1 cellular context compared by ENCODE assay signal in the genomic region with DNA sequence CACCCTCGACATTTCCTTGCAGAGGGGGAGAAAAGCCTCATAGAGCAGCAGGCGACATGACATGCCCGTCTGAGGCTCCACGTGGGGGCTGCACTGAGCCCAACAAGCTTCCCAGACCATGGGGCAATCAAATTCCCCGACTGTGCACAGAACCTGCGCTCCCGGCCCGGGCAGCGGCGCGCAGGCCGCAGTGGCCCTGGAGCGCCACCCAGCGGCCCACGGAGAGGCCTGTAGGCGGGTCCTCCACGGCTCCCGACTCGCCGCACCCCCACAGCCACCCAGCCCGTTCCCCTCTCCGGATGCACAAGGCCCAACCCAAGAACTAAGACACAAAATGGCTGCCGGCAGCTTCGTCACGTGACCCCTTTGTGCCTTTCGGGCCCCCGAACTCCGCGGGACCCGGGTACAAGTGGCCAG.
TF ChIP-seq lines count a peak whose summit lies in the region.

No MANE protein-coding gene starts in this region.

TF ChIP-seq in K562, 482 proteins besides CTCF, POLR2A, EP300 and RAD21 (continued from another document and continues in another):
- TF ChIP-seq ZBTB7A (IDR thresholded peaks at IDR 0.05; ENCODE audit: borderline replicate concordance, control insufficient read depth, low read depth, low read length) (peak; percentile 64), CHD4 (IDR thresholded peaks at IDR 0.05; ENCODE audit: insufficient read depth, insufficient replicate concordance, low read depth, low read length, poor library complexity, severe bottlenecking) (no peak), PCBP2 (IDR thresholded peaks at IDR 0.05; ENCODE audit: low read depth, low read length, poor library complexity, severe bottlenecking) (no peak), GTF2E2 (tag; IDR thresholded peaks at IDR 0.05) (no peak), SFPQ (IDR thresholded peaks at IDR 0.05; ENCODE audit: low read depth, low read length) (no peak), ESRRA (IDR thresholded peaks at IDR 0.05; ENCODE audit: borderline replicate concordance, low read depth) (peak; percentile 26; the same call in 1 of the 2 replicates), ZNF217 (CRISPR knock-in tag; IDR thresholded peaks at IDR 0.05) (no peak), SRSF1 (IDR thresholded peaks at IDR 0.05; ENCODE audit: low read depth, low read length) (no peak), HDGF (IDR thresholded peaks at IDR 0.05) (no peak), ZBTB1 (CRISPR knock-in tag; IDR thresholded peaks at IDR 0.05; ENCODE audit: borderline replicate concordance, low read depth) (no peak), IFI16 (CRISPR knock-in tag; IDR thresholded peaks at IDR 0.05) (no peak), ZNF584 (CRISPR knock-in tag; IDR thresholded peaks at IDR 0.05; ENCODE audit: low read depth) (no peak), MAZ (CRISPR knock-in tag; conservative IDR thresholded peaks at IDR 0.05 in 1 of 2, IDR thresholded peaks at IDR 0.05 in 1 of 2) (peak; percentile 71 to 84; a peak in 3 of 4 replicates), POLR3A (IDR thresholded peaks at IDR 0.05; ENCODE audit: borderline replicate concordance, extremely low read depth, insufficient read depth, insufficient read length) (no peak), ZNF23 (CRISPR knock-in tag; IDR thresholded peaks at IDR 0.05) (no peak), SREBF1 (IDR thresholded peaks at IDR 0.05; ENCODE audit: borderline replicate concordance, low read depth, low read length) (no peak), SIN3A (IDR thresholded peaks at IDR 0.05; ENCODE audit: borderline replicate concordance in 2 of 2, control insufficient read depth in 1 of 2, low read depth in 2 of 2, low read length in 2 of 2) (peak; percentile 64 to 92; a peak in 2 of 4 replicates), HNRNPK (IDR thresholded peaks at IDR 0.05; ENCODE audit: low read depth, low read length, poor library complexity, severe bottlenecking) (no peak), PCBP1 (IDR thresholded peaks at IDR 0.05; ENCODE audit: low read depth, low read length, poor library complexity, severe bottlenecking) (peak; percentile 21), ZNF766 (CRISPR knock-in tag; conservative IDR thresholded peaks at IDR 0.05) (peak; percentile 49; the same call in 1 of the 2 replicates), ZZZ3 (IDR thresholded peaks at IDR 0.05) (no peak), NEUROD1 (IDR thresholded peaks at IDR 0.05; ENCODE audit: borderline replicate concordance, low read depth, low read length, partially characterized antibody) (peak; percentile 75), CTBP1 (IDR thresholded peaks at IDR 0.05; ENCODE audit: borderline replicate concordance) (peak; percentile 84), POLR2G (IDR thresholded peaks at IDR 0.05; ENCODE audit: low read depth, low read length) (no peak), KDM4B (IDR thresholded peaks at IDR 0.05; ENCODE audit: borderline replicate concordance in 2 of 2, low read depth in 1 of 2) (peak in 1 of 2 experiments; percentile 39; a peak in 1 of 4 replicates), SMAD2 (IDR thresholded peaks at IDR 0.05; ENCODE audit: low read depth, low read length) (no peak), RUNX1 (IDR thresholded peaks at IDR 0.05; ENCODE audit: low read depth) (no peak), KDM2B (CRISPR knock-in tag; IDR thresholded peaks at IDR 0.05) (no peak), LEF1 (IDR thresholded peaks at IDR 0.05) (peak; percentile 59), IRF2 (CRISPR knock-in tag; IDR thresholded peaks at IDR 0.05) (no peak), HCFC1 (IDR thresholded peaks at IDR 0.05; ENCODE audit: low read depth, low read length) (peak; percentile 53; the same call in 1 of the 2 replicates), ZNF324 (CRISPR knock-in tag; IDR thresholded peaks at IDR 0.05) (no peak), ZNF12 (CRISPR knock-in tag; IDR thresholded peaks at IDR 0.05) (no peak), E2F3 (CRISPR knock-in tag; IDR thresholded peaks at IDR 0.05) (no peak), NELFE (IDR thresholded peaks at IDR 0.05; ENCODE audit: insufficient read depth, insufficient read length) (no peak), ZNF239 (CRISPR knock-in tag; IDR thresholded peaks at IDR 0.05) (no peak), NCOA1 (IDR thresholded peaks at IDR 0.05; ENCODE audit: low read depth) (no peak), RBM15 (IDR thresholded peaks at IDR 0.05; ENCODE audit: insufficient read depth, low read length) (no peak), CREBBP (IDR thresholded peaks at IDR 0.05; ENCODE audit: low read depth, low read length) (no peak), RFX5 (IDR thresholded peaks at IDR 0.05; ENCODE audit: low read depth, low read length) (no peak), UBTF (IDR thresholded peaks at IDR 0.05; ENCODE audit: borderline replicate concordance in 1 of 2, low read depth in 2 of 2, low read length in 2 of 2) (peak; percentile 89 to 91; a peak in 2 of 4 replicates), NFIC (IDR thresholded peaks at IDR 0.05) (no peak; the same call in 1 of the 2 replicates), KLF10 (CRISPR knock-in tag; IDR thresholded peaks at IDR 0.05) (no peak), NUFIP1 (IDR thresholded peaks at IDR 0.05; ENCODE audit: partially characterized antibody) (no peak), BCL6 (CRISPR knock-in tag; IDR thresholded peaks at IDR 0.05) (no peak), PURB (CRISPR knock-in tag; IDR thresholded peaks at IDR 0.05; ENCODE audit: low read depth) (no peak), ZNF561 (CRISPR knock-in tag; conservative IDR thresholded peaks at IDR 0.05) (no peak), HNRNPUL1 (IDR thresholded peaks at IDR 0.05; ENCODE audit: low read length) (no peak), ARID3B (CRISPR knock-in tag; IDR thresholded peaks at IDR 0.05; ENCODE audit: borderline replicate concordance) (no peak), ZBTB8A (IDR thresholded peaks at IDR 0.05; ENCODE audit: partially characterized antibody) (no peak), CXXC5 (CRISPR knock-in tag; IDR thresholded peaks at IDR 0.05) (peak; percentile 89), PYGO2 (tag; IDR thresholded peaks at IDR 0.05) (no peak)
- TF ChIP-seq, protein P1, sequence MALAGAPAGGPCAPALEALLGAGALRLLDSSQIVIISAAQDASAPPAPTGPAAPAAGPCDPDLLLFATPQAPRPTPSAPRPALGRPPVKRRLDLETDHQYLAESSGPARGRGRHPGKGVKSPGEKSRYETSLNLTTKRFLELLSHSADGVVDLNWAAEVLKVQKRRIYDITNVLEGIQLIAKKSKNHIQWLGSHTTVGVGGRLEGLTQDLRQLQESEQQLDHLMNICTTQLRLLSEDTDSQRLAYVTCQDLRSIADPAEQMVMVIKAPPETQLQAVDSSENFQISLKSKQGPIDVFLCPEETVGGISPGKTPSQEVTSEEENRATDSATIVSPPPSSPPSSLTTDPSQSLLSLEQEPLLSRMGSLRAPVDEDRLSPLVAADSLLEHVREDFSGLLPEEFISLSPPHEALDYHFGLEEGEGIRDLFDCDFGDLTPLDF (CRISPR knock-in tag; IDR thresholded peaks at IDR 0.05) = no peak
- TF ChIP-seq, protein P2, sequence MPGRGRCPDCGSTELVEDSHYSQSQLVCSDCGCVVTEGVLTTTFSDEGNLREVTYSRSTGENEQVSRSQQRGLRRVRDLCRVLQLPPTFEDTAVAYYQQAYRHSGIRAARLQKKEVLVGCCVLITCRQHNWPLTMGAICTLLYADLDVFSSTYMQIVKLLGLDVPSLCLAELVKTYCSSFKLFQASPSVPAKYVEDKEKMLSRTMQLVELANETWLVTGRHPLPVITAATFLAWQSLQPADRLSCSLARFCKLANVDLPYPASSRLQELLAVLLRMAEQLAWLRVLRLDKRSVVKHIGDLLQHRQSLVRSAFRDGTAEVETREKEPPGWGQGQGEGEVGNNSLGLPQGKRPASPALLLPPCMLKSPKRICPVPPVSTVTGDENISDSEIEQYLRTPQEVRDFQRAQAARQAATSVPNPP (IDR thresholded peaks at IDR 0.05; ENCODE audit: borderline replicate concordance, insufficient read depth, insufficient read length) = no peak
- TF ChIP-seq, protein P3, sequence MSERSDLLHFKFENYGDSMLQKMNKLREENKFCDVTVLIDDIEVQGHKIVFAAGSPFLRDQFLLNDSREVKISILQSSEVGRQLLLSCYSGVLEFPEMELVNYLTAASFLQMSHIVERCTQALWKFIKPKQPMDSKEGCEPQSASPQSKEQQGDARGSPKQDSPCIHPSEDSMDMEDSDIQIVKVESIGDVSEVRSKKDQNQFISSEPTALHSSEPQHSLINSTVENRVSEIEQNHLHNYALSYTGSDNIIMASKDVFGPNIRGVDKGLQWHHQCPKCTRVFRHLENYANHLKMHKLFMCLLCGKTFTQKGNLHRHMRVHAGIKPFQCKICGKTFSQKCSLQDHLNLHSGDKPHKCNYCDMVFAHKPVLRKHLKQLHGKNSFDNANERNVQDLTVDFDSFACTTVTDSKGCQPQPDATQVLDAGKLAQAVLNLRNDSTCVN (CRISPR knock-in tag; IDR thresholded peaks at IDR 0.05) = no peak
